In the genomic region with DNA sequence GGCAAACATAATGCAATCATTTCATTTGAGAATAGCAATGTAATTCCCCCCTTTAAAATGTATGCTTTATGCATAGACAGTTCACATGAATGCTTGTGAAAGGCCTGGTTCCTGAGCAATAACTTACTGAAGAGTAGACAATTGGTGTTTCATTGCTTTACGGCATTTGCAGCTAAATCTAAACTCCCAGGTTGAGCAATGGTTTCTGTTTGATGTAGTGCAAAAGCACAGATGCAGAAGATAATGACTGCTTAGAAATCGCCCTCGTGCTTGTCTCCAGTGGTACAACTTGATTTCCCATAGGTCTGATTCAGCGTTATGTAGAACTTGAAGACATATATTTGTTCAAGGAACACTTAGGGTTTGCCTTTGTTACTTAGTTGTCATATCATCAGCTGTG, we compare ENCODE assay signal across 27 cellular contexts.
DNase-seq lines count a peak whose midpoint lies in the region; ATAC-seq, FAIRE-seq and TF ChIP-seq lines count a peak whose summit lies in the region.
"Had no signal": no experiment of that assay in that cellular context is flagged by ENCODE, and none has a peak within 500 bp of the region (broad histone marks: within the 10 kb centered on the region; RNA-seq: fewer than 3 reads in every experiment).

No MANE protein-coding gene starts in this region.

- intact Hi-C loops in HepG2 (cut with micrococcal nuclease; ENCODE audit: unreplicated experiment) (no loop called here), right lobe of liver (cut with DNase I) (no loop called here)

- BruUV-seq in HepG2 (replicated peaks; lab: Mats Ljungman, UMichigan), result no TSS peak

- no peak for TF ChIP-seq POLR2A in HepG2 (IDR thresholded peaks at IDR 0.05; ENCODE audit: insufficient read depth in 1 of 2, low read depth in 2 of 2, low read length in 2 of 2)
- TF ChIP-seq POLR2A in right lobe of liver (IDR thresholded peaks at IDR 0.05), result no peak
- no peak for TF ChIP-seq POLR2A in NB4 (IDR thresholded peaks at IDR 0.05; ENCODE audit: extremely low read depth, insufficient read length)

- POLR2A ChIA-PET in HepG2 (lab: Yijun Ruan, JAX), result no interaction called here

- CTCF ChIA-PET in HepG2 (lab: Yijun Ruan, JAX; ENCODE audit: low intra/inter-chr PET ratio, low total read pairs), result no interaction called here

- 2% methylated on average over 4 of the region's 4 CpGs for WGBS in HepG2 (ENCODE audit: low lambda C conversion rate)
- WGBS in right lobe of liver (ENCODE audit: insufficient coverage, low coverage, low lambda C conversion rate, missing lambda C conversion rate), result 23% methylated on average over 4 of the region's 4 CpGs

- DNase-seq in HepG2 (ENCODE audit: low spot score) (no peak), right lobe of liver (no peak), NB4 (ENCODE audit: low read depth) (peak; percentile 1), astrocyte of the hippocampus (ENCODE audit: low read depth, low spot score) (peak; percentile 10), NCI-H1417 (lab: John Stamatoyannopoulos, UW) (no peak), inferior parietal cortex (ENCODE audit: extremely low spot score) (no peak)
- DNase-seq in stimulated activated CD8-positive, alpha-beta memory T cell treated with anti-CD3 and anti-CD28 coated beads, Interleukin-4, amount 100 ng/mL, for 48 hours, result no peak
- DNase-seq: 8988T; ACHN; BE2C; C1 segment of cervical spinal cord; CD4-positive, alpha-beta memory T cell; CD4-positive, CD25-positive, alpha-beta regulatory T cell; CD8-positive, alpha-beta memory T cell; COR-L47; DMS 273 treated with DMSO at 0.1 percent for 48 hours; DMS153; DMS53; DMS79; DND-41; EL; GDM1 had no signal

- no peak overlapping the region for H2AFZ ChIP-seq in HepG2 (ENCODE audit: low read length)

- no peak for TF ChIP-seq RAD21 in HepG2 (CRISPR knock-in tag; IDR thresholded peaks at IDR 0.05)

- H3K9me3 ChIP-seq in HepG2 (ENCODE audit: low read length) (no peaks in the 10 kb centered on the region), right lobe of liver (no peaks in the 10 kb centered on the region)
- H3K9me3 ChIP-seq: BE2C, BLaER1 had no signal

- TF ChIP-seq EP300 in HepG2 (IDR thresholded peaks at IDR 0.05; ENCODE audit: low read depth in 2 of 2, low read length in 2 of 2), result no peak
- TF ChIP-seq EP300 in HepG2 (CRISPR knock-in tag; IDR thresholded peaks at IDR 0.05; ENCODE audit: borderline replicate concordance), result no peak

- H3K4me2 ChIP-seq in HepG2 (ENCODE audit: low read depth, low read length), result no peak overlapping the region
- H3K4me2 ChIP-seq: BLaER1 had no signal

- no peak for FAIRE-seq in HepG2 (lab: Jason Lieb, UNC)
- FAIRE-seq: A204.1, GM12878, GM12892, GM18507 had no signal

- no peaks in the 10 kb centered on the region for H3K27me3 ChIP-seq in HepG2 (ENCODE audit: control insufficient read depth in 1 of 2, insufficient read depth in 2 of 2, low read length in 2 of 2)
- no peaks in the 10 kb centered on the region for H3K27me3 ChIP-seq in right lobe of liver
- H3K27me3 ChIP-seq: BE2C, BLaER1 had no signal

- no peaks in the 10 kb centered on the region for H4K20me1 ChIP-seq in HepG2 (ENCODE audit: insufficient read depth, low read length)
- H4K20me1 ChIP-seq: BLaER1 had no signal

- no peak overlapping the region for H3K4me3 ChIP-seq in HepG2 (replicated peaks in 1 of 3; ENCODE audit: insufficient read depth in 1 of 3, low read depth in 2 of 3, low read length in 3 of 3)
- no peak overlapping the region for H3K4me3 ChIP-seq in right lobe of liver
- no peak overlapping the region for H3K4me3 ChIP-seq in NB4 (ENCODE audit: low read depth, low read length)
- H3K4me3 ChIP-seq: BLaER1, GM12878 had no signal

- ATAC-seq in HepG2 (peak; percentile 47), right lobe of liver (no peak)
- ATAC-seq: GM12878 had no signal

- TF ChIP-seq CTCF in HepG2 (CRISPR knock-in tag; IDR thresholded peaks at IDR 0.05), result no peak
- TF ChIP-seq CTCF in right lobe of liver (IDR thresholded peaks at IDR 0.05), result no peak
- no peak for TF ChIP-seq CTCF in NB4 (IDR thresholded peaks at IDR 0.05; ENCODE audit: low read depth, low read length)

- in situ Hi-C loops in HepG2 (cut with HindIII; ENCODE audit: extremely low pct_ligation_motif_present, low pct_unique_long_range_greater_than_20kb), result no loop called here

- H3K4me1 ChIP-seq in HepG2 (ENCODE audit: insufficient read depth, low read length), result no peaks in the 10 kb centered on the region
- no peaks in the 10 kb centered on the region for H3K4me1 ChIP-seq in right lobe of liver
- H3K4me1 ChIP-seq: BE2C, BLaER1 had no signal

- H3K27ac ChIP-seq in HepG2 (ENCODE audit: extremely low read length, insufficient read depth, low read length) (no peak overlapping the region), right lobe of liver (no peak overlapping the region)
- H3K27ac ChIP-seq: BLaER1 had no signal

- no peaks in the 10 kb centered on the region for H3K79me2 ChIP-seq in HepG2 (ENCODE audit: insufficient read depth, low read length)

- H3K9ac ChIP-seq in HepG2 (ENCODE audit: insufficient read depth, low read depth, low read length), result no peak overlapping the region
- H3K9ac ChIP-seq: BLaER1 had no signal

- H3K36me3 ChIP-seq in HepG2 (replicated peaks in 1 of 2; ENCODE audit: control insufficient read depth in 1 of 2, insufficient read depth in 2 of 2, low read length in 2 of 2) (no peaks in the 10 kb centered on the region), right lobe of liver (no peaks in the 10 kb centered on the region)
- H3K36me3 ChIP-seq: BE2C, BLaER1 had no signal

TF ChIP-seq in HepG2, 621 proteins besides CTCF, POLR2A, EP300 and RAD21:
- peak; percentile 34; the same call in 1 of the 2 replicates for TF ChIP-seq CEBPB (IDR thresholded peaks at IDR 0.05; ENCODE audit: borderline replicate concordance, low read depth, low read length)
- TF ChIP-seq, protein P1, sequence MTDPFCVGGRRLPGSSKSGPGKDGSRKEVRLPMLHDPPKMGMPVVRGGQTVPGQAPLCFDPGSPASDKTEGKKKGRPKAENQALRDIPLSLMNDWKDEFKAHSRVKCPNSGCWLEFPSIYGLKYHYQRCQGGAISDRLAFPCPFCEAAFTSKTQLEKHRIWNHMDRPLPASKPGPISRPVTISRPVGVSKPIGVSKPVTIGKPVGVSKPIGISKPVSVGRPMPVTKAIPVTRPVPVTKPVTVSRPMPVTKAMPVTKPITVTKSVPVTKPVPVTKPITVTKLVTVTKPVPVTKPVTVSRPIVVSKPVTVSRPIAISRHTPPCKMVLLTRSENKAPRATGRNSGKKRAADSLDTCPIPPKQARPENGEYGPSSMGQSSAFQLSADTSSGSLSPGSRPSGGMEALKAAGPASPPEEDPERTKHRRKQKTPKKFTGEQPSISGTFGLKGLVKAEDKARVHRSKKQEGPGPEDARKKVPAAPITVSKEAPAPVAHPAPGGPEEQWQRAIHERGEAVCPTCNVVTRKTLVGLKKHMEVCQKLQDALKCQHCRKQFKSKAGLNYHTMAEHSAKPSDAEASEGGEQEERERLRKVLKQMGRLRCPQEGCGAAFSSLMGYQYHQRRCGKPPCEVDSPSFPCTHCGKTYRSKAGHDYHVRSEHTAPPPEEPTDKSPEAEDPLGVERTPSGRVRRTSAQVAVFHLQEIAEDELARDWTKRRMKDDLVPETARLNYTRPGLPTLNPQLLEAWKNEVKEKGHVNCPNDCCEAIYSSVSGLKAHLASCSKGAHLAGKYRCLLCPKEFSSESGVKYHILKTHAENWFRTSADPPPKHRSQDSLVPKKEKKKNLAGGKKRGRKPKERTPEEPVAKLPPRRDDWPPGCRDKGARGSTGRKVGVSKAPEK (CRISPR knock-in tag; IDR thresholded peaks at IDR 0.05; ENCODE audit: borderline replicate concordance), result no peak
TF ChIP-seq in HepG2: peak in this region for 1.

Comparison
In these comparisons a context has a peak if more than half of its experiments do, and no peak if none do; other contexts are left out.
1. DNase-seq: peak in NB4 (single experiment) and astrocyte of the hippocampus (single experiment); none in HepG2 (single experiment), right lobe of liver (0 of 3), stimulated activated CD8-positive, alpha-beta memory T cell treated with anti-CD3 and anti-CD28 coated beads, Interleukin-4, amount 100 ng/mL, for 48 hours (single experiment), NCI-H1417 (0 of 3) and inferior parietal cortex (single experiment).